ENCODE assay signal across 1 cellular context in genomic region chr2:42787788-42788477, GRCh38.
TF ChIP-seq lines count a peak whose summit lies in the region.

No MANE protein-coding gene starts in this region.

TF ChIP-seq in H1, 55 proteins besides CTCF, POLR2A, EP300 and RAD21:
- no peak for TF ChIP-seq FOSL1 (IDR thresholded peaks at IDR 0.05; ENCODE audit: insufficient read depth, low read depth, low read length)
- TF ChIP-seq HDAC6 (IDR thresholded peaks at IDR 0.05; ENCODE audit: low read depth, low read length): no peak
- no peak for TF ChIP-seq ATF2 (IDR thresholded peaks at IDR 0.05; ENCODE audit: low read length)
- TF ChIP-seq CHD7 (IDR thresholded peaks at IDR 0.05; ENCODE audit: insufficient replicate concordance, low read length): no peak
- TF ChIP-seq SIN3A (conservative IDR thresholded peaks at IDR 0.05 in 1 of 2, IDR thresholded peaks at IDR 0.05 in 1 of 2; ENCODE audit: low read depth in 1 of 2, low read length in 2 of 2): no peak
